In the genomic region with DNA sequence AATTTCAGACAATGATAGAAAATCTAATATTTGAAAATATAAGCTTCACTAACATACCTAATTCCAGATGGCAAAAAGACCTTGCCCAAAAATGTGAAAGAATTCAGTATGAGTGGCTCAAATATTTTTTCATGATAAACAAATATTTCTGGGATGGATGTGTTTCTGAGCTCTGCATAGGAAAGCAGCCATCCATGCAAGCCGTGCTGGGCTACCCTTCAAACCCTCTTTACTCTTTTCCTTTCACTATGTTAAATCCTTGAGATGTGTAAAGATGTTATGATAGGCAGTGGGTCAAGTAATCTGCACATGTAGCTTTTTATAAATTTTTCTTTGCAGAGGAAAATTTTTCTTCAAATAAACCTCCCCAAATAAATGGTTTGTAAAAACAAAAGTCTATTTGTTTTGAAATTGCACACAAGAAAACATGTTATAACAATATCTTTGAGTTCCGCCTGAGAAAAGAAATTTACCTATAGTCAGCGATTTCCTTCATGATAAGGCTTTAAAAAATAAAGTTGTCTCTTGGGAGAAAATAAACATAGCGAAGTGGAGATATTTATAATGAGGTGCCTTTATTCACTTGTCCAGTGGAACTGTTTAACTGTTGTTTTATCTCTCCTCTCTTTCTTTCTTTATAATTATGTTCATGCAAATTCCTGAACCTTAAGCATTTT, we compare ENCODE assay signal across 20 cellular contexts.
A peak's percentile ranks its signal among the peaks of the same experiment; 100 is the strongest.
DNase-seq lines count a peak whose midpoint lies in the region; ATAC-seq, FAIRE-seq and TF ChIP-seq lines count a peak whose summit lies in the region.
"Had no signal": no experiment of that assay in that cellular context is flagged by ENCODE, and none has a peak within 500 bp of the region (broad histone marks: within the 10 kb centered on the region; RNA-seq: fewer than 3 reads in every experiment).

No MANE protein-coding gene starts in this region.

- intact Hi-C loops in HepG2 (cut with micrococcal nuclease; ENCODE audit: unreplicated experiment) (no loop called here), right lobe of liver (cut with DNase I) (no loop called here), gastrocnemius medialis (cut with DNase I; ENCODE audit: low total_unique reads) (no loop called here)

- H2AFZ ChIP-seq in HepG2 (ENCODE audit: low read length): no peak overlapping the region

- DNase-seq in HepG2 (ENCODE audit: low spot score) (no peak), right lobe of liver (no peak), amniotic stem cell (lab: John Stamatoyannopoulos, UW) (peak; percentile 38), fibroblast of villous mesenchyme (ENCODE audit: low read depth) (peak; percentile 23), gastrocnemius medialis (no peak), GM12892 (ENCODE audit: insufficient read length) (no peak), brain microvascular endothelial cell (no peak)
- DNase-seq: Calu3; CD4-positive, alpha-beta memory T cell; H7; NCI-H1105 treated with DMSO at 0.1 percent for 48 hours; NCI-H1694 treated with DMSO at 0.1 percent for 48 hours; NCI-H2107; NCI-H526; PC-3; RPMI8226; SIG-M5 had no signal

- TF ChIP-seq EP300 in HepG2 (IDR thresholded peaks at IDR 0.05; ENCODE audit: low read depth in 2 of 2, low read length in 2 of 2) (no peak), HepG2 (CRISPR knock-in tag; IDR thresholded peaks at IDR 0.05; ENCODE audit: borderline replicate concordance) (no peak)

- peaks cover 15% of the 10 kb centered on the region for H3K4me1 ChIP-seq in HepG2 (ENCODE audit: insufficient read depth, low read length)
- H3K4me1 ChIP-seq in right lobe of liver: no peaks in the 10 kb centered on the region
- peaks cover 0 to 6% of the 10 kb centered on the region in 2 donors for H3K4me1 ChIP-seq in gastrocnemius medialis

- ATAC-seq in HepG2: no peak
- no peak for ATAC-seq in right lobe of liver
- no peak for ATAC-seq in gastrocnemius medialis
- ATAC-seq in GM18907 (IDR thresholded peaks at IDR 0.05; ENCODE audit: unreplicated experiment): no peak
- ATAC-seq: PC-3 had no signal

- no peak overlapping the region for H3K9ac ChIP-seq in HepG2 (ENCODE audit: insufficient read depth, low read depth, low read length)
- H3K9ac ChIP-seq: BLaER1 had no signal

- no peak overlapping the region for H3K4me3 ChIP-seq in HepG2 (replicated peaks in 1 of 3; ENCODE audit: insufficient read depth in 1 of 3, low read depth in 2 of 3, low read length in 3 of 3)
- H3K4me3 ChIP-seq in right lobe of liver: no peak overlapping the region
- H3K4me3 ChIP-seq in fibroblast of villous mesenchyme (ENCODE audit: low read depth, low read length): no peak overlapping the region
- no peak overlapping the region for H3K4me3 ChIP-seq in gastrocnemius medialis
- no peak overlapping the region for H3K4me3 ChIP-seq in brain microvascular endothelial cell (ENCODE audit: low read depth, low read length)
- H3K4me3 ChIP-seq: BLaER1 had no signal

- WGBS in HepG2 (ENCODE audit: low lambda C conversion rate): 93% methylated on average over 4 of the region's 4 CpGs
- WGBS in right lobe of liver (ENCODE audit: insufficient coverage, low coverage, low lambda C conversion rate, missing lambda C conversion rate): 73% methylated on average over 4 of the region's 4 CpGs

- H3K9me3 ChIP-seq in HepG2 (ENCODE audit: low read length): no peaks in the 10 kb centered on the region
- H3K9me3 ChIP-seq in right lobe of liver: no peaks in the 10 kb centered on the region
- H3K9me3 ChIP-seq in gastrocnemius medialis: no peaks in the 10 kb centered on the region

- BruUV-seq in HepG2 (replicated peaks; lab: Mats Ljungman, UMichigan): no TSS peak

- in situ Hi-C loops in HepG2 (cut with HindIII; ENCODE audit: extremely low pct_ligation_motif_present, low pct_unique_long_range_greater_than_20kb) (loop anchor here (10.0 kb wide), 1 partner anchor 154 kb away; a partner anchor contains a TSS), gastrocnemius medialis (cut with MboI; ENCODE audit: low sequenced_read_pairs in 4 of 4) (loop anchor here in 2 of 4 donors (10.0 to 25.0 kb wide), 2 partner anchors 146 to 176 kb away; no protein-coding TSS in a partner anchor), brain microvascular endothelial cell (cut with HindIII; ENCODE audit: low pct_ligation_motif_present, low sequenced_read_pairs) (no loop called here)

- no peak for TF ChIP-seq RAD21 in HepG2 (CRISPR knock-in tag; IDR thresholded peaks at IDR 0.05)

- H3K27ac ChIP-seq in HepG2 (ENCODE audit: extremely low read length, insufficient read depth, low read length): no peak overlapping the region
- H3K27ac ChIP-seq in right lobe of liver: no peak overlapping the region
- no peak overlapping the region for H3K27ac ChIP-seq in gastrocnemius medialis
- H3K27ac ChIP-seq in brain microvascular endothelial cell: no peak overlapping the region
- H3K27ac ChIP-seq: BLaER1 had no signal

- CTCF ChIA-PET in HepG2 (lab: Yijun Ruan, JAX; ENCODE audit: low intra/inter-chr PET ratio, low total read pairs): no interaction called here

- H3K79me2 ChIP-seq in HepG2 (ENCODE audit: insufficient read depth, low read length): no peaks in the 10 kb centered on the region

- TF ChIP-seq CTCF in HepG2 (CRISPR knock-in tag; IDR thresholded peaks at IDR 0.05): no peak
- TF ChIP-seq CTCF in right lobe of liver (IDR thresholded peaks at IDR 0.05): no peak
- TF ChIP-seq CTCF in fibroblast of villous mesenchyme (IDR thresholded peaks at IDR 0.05; ENCODE audit: insufficient read depth, low read depth, low read length): no peak
- no peak for TF ChIP-seq CTCF in gastrocnemius medialis (IDR thresholded peaks at IDR 0.05 in 4 of 5, conservative IDR thresholded peaks at IDR 0.05 in 1 of 5)
- no peak for TF ChIP-seq CTCF in brain microvascular endothelial cell (IDR thresholded peaks at IDR 0.05; ENCODE audit: low read depth, low read length, missing control alignments)

- H3K27me3 ChIP-seq in HepG2 (ENCODE audit: control insufficient read depth in 1 of 2, insufficient read depth in 2 of 2, low read length in 2 of 2) (no peaks in the 10 kb centered on the region; a peak in 1 of 5 replicates), right lobe of liver (no peaks in the 10 kb centered on the region), gastrocnemius medialis (no peaks in the 10 kb centered on the region), brain microvascular endothelial cell (replicated peaks) (peaks cover 5% of the 10 kb centered on the region)

- FAIRE-seq in HepG2 (lab: Jason Lieb, UNC) (no peak), GM12892 (lab: Jason Lieb, UNC) (no peak)
- FAIRE-seq: A204.1 had no signal

- H3K4me2 ChIP-seq in HepG2 (ENCODE audit: low read depth, low read length): no peak overlapping the region
- H3K4me2 ChIP-seq: BLaER1 had no signal

- TF ChIP-seq POLR2A in HepG2 (IDR thresholded peaks at IDR 0.05; ENCODE audit: insufficient read depth in 1 of 2, low read depth in 2 of 2, low read length in 2 of 2) (no peak), right lobe of liver (IDR thresholded peaks at IDR 0.05) (no peak), gastrocnemius medialis (IDR thresholded peaks at IDR 0.05) (no peak), GM12892 (IDR thresholded peaks at IDR 0.05; ENCODE audit: low read depth, low read length) (no peak)

- POLR2A ChIA-PET in HepG2 (lab: Yijun Ruan, JAX): no interaction called here

- no peaks in the 10 kb centered on the region for H3K36me3 ChIP-seq in HepG2 (replicated peaks in 1 of 2; ENCODE audit: control insufficient read depth in 1 of 2, insufficient read depth in 2 of 2, low read length in 2 of 2)
- no peaks in the 10 kb centered on the region for H3K36me3 ChIP-seq in right lobe of liver
- H3K36me3 ChIP-seq in gastrocnemius medialis: no peaks in the 10 kb centered on the region
- H3K36me3 ChIP-seq in brain microvascular endothelial cell (replicated peaks): no peaks in the 10 kb centered on the region
- H3K36me3 ChIP-seq: BLaER1 had no signal

- no peaks in the 10 kb centered on the region for H4K20me1 ChIP-seq in HepG2 (ENCODE audit: insufficient read depth, low read length)
- H4K20me1 ChIP-seq: BLaER1 had no signal

TF ChIP-seq in HepG2, 621 proteins besides CTCF, POLR2A, EP300 and RAD21:
- TF ChIP-seq, protein P1, sequence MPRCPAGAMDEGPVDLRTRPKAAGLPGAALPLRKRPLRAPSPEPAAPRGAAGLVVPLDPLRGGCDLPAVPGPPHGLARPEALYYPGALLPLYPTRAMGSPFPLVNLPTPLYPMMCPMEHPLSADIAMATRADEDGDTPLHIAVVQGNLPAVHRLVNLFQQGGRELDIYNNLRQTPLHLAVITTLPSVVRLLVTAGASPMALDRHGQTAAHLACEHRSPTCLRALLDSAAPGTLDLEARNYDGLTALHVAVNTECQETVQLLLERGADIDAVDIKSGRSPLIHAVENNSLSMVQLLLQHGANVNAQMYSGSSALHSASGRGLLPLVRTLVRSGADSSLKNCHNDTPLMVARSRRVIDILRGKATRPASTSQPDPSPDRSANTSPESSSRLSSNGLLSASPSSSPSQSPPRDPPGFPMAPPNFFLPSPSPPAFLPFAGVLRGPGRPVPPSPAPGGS (CRISPR knock-in tag; IDR thresholded peaks at IDR 0.05): no peak
- TF ChIP-seq ZNF12 (CRISPR knock-in tag; IDR thresholded peaks at IDR 0.05): no peak
- TF ChIP-seq, protein P2, sequence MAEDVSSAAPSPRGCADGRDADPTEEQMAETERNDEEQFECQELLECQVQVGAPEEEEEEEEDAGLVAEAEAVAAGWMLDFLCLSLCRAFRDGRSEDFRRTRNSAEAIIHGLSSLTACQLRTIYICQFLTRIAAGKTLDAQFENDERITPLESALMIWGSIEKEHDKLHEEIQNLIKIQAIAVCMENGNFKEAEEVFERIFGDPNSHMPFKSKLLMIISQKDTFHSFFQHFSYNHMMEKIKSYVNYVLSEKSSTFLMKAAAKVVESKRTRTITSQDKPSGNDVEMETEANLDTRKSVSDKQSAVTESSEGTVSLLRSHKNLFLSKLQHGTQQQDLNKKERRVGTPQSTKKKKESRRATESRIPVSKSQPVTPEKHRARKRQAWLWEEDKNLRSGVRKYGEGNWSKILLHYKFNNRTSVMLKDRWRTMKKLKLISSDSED (CRISPR knock-in tag; IDR thresholded peaks at IDR 0.05): no peak
- peak; percentile 89 to 95 for TF ChIP-seq MAFK (conservative IDR thresholded peaks at IDR 0.05 in 1 of 2, IDR thresholded peaks at IDR 0.05 in 1 of 2; ENCODE audit: low read length in 2 of 2)
- peak; percentile 92 for TF ChIP-seq MAFF (IDR thresholded peaks at IDR 0.05; ENCODE audit: low read depth, low read length)
- no peak for TF ChIP-seq ETV5 (CRISPR knock-in tag; IDR thresholded peaks at IDR 0.05; ENCODE audit: borderline replicate concordance)

Comparison
In these comparisons a context has a peak if more than half of its experiments do, and no peak if none do; other contexts are left out.
1. DNase-seq: peak in amniotic stem cell (single experiment) and fibroblast of villous mesenchyme (single experiment); none in HepG2 (single experiment), right lobe of liver (0 of 3), gastrocnemius medialis (0 of 2), GM12892 (single experiment) and brain microvascular endothelial cell (single experiment).